Comparison of ENCODE assay signal across 1 cellular context in genomic region chr16:29804455-29805231, GRCh38.
TF ChIP-seq lines count a peak whose summit lies in the region.

No MANE protein-coding gene starts in this region.

TF ChIP-seq in IMR-90, 13 proteins besides CTCF, POLR2A, EP300 and RAD21:
- TF ChIP-seq RFX5 (IDR thresholded peaks at IDR 0.05; ENCODE audit: low read depth, low read length) (no peak), NFE2L2 (IDR thresholded peaks at IDR 0.05; ENCODE audit: low read depth, low read length) (no peak), BHLHE40 (IDR thresholded peaks at IDR 0.05; ENCODE audit: low read depth, low read length) (no peak), SMC3 (IDR thresholded peaks at IDR 0.05; ENCODE audit: low read depth, low read length) (no peak), FOS (IDR thresholded peaks at IDR 0.05; ENCODE audit: low read depth, low read length) (no peak), RCOR1 (IDR thresholded peaks at IDR 0.05; ENCODE audit: insufficient replicate concordance, low read length) (no peak), CEBPB (IDR thresholded peaks at IDR 0.05; ENCODE audit: low read depth, low read length) (no peak), MAZ (IDR thresholded peaks at IDR 0.05; ENCODE audit: borderline replicate concordance, low read depth, low read length) (no peak), USF2 (IDR thresholded peaks at IDR 0.05; ENCODE audit: low read depth, low read length) (no peak), CHD1 (IDR thresholded peaks at IDR 0.05; ENCODE audit: low read depth, low read length) (no peak), MAFK (IDR thresholded peaks at IDR 0.05; ENCODE audit: low read depth, low read length) (no peak), ELK1 (IDR thresholded peaks at IDR 0.05; ENCODE audit: borderline replicate concordance, low read depth, low read length) (no peak), MXI1 (IDR thresholded peaks at IDR 0.05; ENCODE audit: borderline replicate concordance, low read depth, low read length) (no peak)
